In the genomic region with DNA sequence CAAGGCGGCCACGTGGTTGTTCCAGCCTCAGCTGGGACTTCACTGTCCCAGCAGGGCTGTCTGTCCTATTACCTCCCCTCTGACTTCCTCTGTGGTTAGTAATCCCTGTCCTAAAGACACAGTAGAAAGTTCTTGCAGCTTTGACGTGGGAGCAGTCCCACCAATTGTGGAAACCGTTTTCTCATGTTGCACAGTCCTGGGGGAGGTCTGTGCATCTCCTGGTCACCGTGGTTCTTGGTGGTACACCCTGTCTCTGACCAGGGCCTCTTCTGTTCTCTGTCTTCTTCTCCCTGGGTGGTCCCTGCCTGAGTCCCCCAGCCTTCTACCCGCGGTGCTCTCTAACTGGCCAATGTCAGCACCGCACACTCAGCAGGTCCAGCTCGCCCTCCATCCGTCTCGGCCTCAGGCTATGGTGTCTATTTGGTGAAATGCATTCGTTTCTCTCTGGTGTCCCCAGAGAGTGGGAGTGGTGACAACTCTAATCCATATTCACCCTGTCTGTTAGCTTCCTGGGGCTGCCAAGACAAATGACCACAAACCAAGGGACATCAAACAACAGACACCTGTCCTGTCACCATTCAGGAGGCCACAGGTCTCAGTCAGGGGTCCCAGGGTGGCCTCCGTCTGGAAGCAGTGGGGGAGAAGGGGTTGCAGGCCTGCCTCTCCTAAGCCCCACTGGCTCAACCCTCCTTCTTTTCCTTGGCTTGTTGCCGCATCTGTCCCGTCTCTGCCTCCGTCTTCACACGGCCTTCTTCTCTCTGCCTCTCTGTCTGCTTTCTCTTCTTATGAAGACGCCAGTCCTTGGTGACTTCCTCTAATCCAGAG, we compare ENCODE assay signal across 9 cellular contexts.
DNase-seq lines count a peak whose midpoint lies in the region; ATAC-seq and TF ChIP-seq lines count a peak whose summit lies in the region.
"Had no signal": no experiment of that assay in that cellular context is flagged by ENCODE, and none has a peak within 500 bp of the region (broad histone marks: within the 10 kb centered on the region; RNA-seq: fewer than 3 reads in every experiment).

No MANE protein-coding gene starts in this region.

- no peak for TF ChIP-seq CTCF in Calu3 (IDR thresholded peaks at IDR 0.05; ENCODE audit: unreplicated experiment)
- no peak for TF ChIP-seq CTCF in left ventricle myocardium inferior (IDR thresholded peaks at IDR 0.05; ENCODE audit: borderline replicate concordance)
- TF ChIP-seq CTCF in psoas muscle (IDR thresholded peaks at IDR 0.05) = no peak

- H3K36me3 ChIP-seq in left ventricle myocardium inferior = peaks cover 29% of the 10 kb centered on the region
- peaks cover 0 to 12% of the 10 kb centered on the region in 2 donors for H3K36me3 ChIP-seq in psoas muscle (ENCODE audit: insufficient read depth in 1 of 2, low read depth in 1 of 2)

- BruUV-seq in Calu3 (replicated peaks; lab: Mats Ljungman, UMichigan) = no TSS peak

- no peaks in the 10 kb centered on the region for H3K9me3 ChIP-seq in left ventricle myocardium inferior (replicated peaks)
- H3K9me3 ChIP-seq in psoas muscle = no peaks in the 10 kb centered on the region

- no peak overlapping the region for H3K4me3 ChIP-seq in left ventricle myocardium inferior
- no peak overlapping the region for H3K4me3 ChIP-seq in psoas muscle

- peak overlapping the region; percentile 59 for H3K27ac Mint-ChIP-seq in Calu3 (ENCODE audit: unreplicated experiment)
- H3K27ac Mint-ChIP-seq: T-helper 1 cell treated with Interleukin-12 subunit alpha and Interleukin-12 subunit beta and Interleukin-4 antibody, amounts not matched to agents 30 μg/mL and 1 μg/mL, for 36 hours had no signal

- peak; percentile 16 to 44 (median 30) for ATAC-seq in psoas muscle
- ATAC-seq in GM21367 (IDR thresholded peaks at IDR 0.05; ENCODE audit: unreplicated experiment) = no peak
- ATAC-seq in HG02884 (IDR thresholded peaks at IDR 0.05; ENCODE audit: unreplicated experiment) = no peak

- H3K4me1 ChIP-seq in left ventricle myocardium inferior (peaks cover 58% of the 10 kb centered on the region), psoas muscle (peaks cover 10% of the 10 kb centered on the region)

- peaks cover 25% of the 10 kb centered on the region for H3K36me3 Mint-ChIP-seq in Calu3 (ENCODE audit: insufficient read depth, unreplicated experiment)

- DNase-seq in Calu3 (no peak), left ventricle myocardium inferior (no peak), psoas muscle (peak in 1 of 2 donors; percentile 22), NCI-H1105 treated with DMSO at 0.1 percent for 48 hours (lab: John Stamatoyannopoulos, UW) (no peak)
- no peak for DNase-seq in stimulated activated CD4-positive, alpha-beta T cell treated with anti-CD3 and anti-CD28 coated beads, Interleukin-12 subunit alpha, Interleukin-12 subunit beta, amount 100 ng/mL, for 4 hours

- H3K27me3 ChIP-seq in left ventricle myocardium inferior (ENCODE audit: low read depth) (no peaks in the 10 kb centered on the region), psoas muscle (ENCODE audit: insufficient read depth in 3 of 3, low read length in 2 of 3) (no peaks in the 10 kb centered on the region)

- WGBS in psoas muscle, 3 donors = 75 to 77% (median 76%) methylated on average over 17 to 18 of the region's 18 CpGs

- no peaks in the 10 kb centered on the region for H3K27me3 Mint-ChIP-seq in Calu3 (ENCODE audit: unreplicated experiment)

- peaks cover 59% of the 10 kb centered on the region for H3K4me1 Mint-ChIP-seq in Calu3 (ENCODE audit: low read depth, unreplicated experiment)

- no peaks in the 10 kb centered on the region for H3K9me3 Mint-ChIP-seq in Calu3 (ENCODE audit: low read depth, unreplicated experiment)
- H3K9me3 Mint-ChIP-seq: T-helper 1 cell treated with Interleukin-12 subunit alpha and Interleukin-12 subunit beta and Interleukin-4 antibody, amounts not matched to agents 30 μg/mL and 1 μg/mL, for 36 hours had no signal

- intact Hi-C loops in Calu3 (cut with micrococcal nuclease; ENCODE audit: unreplicated experiment) = loop anchor here (5.0 kb wide), 2 partner anchors 74 to 169 kb away; no protein-coding TSS in a partner anchor
- intact Hi-C loops in left ventricle myocardium inferior (cut with micrococcal nuclease) = no loop called here
- intact Hi-C loops in psoas muscle (cut with DNase I) = no loop called here

- no peak overlapping the region for H3K4me3 Mint-ChIP-seq in Calu3 (ENCODE audit: low read depth, unreplicated experiment)
- H3K4me3 Mint-ChIP-seq: T-helper 1 cell treated with Interleukin-12 subunit alpha and Interleukin-12 subunit beta and Interleukin-4 antibody, amounts not matched to agents 30 μg/mL and 1 μg/mL, for 36 hours had no signal

- CTCF ChIA-PET in Calu3 (lab: Charles Lee) = interaction anchor here (0.7 to 1.4 kb wide), 5 partner anchors 44 to 171 kb away, joined by 3 to 6 read pairs (median 3); no protein-coding TSS in a partner anchor

- H3K27ac ChIP-seq in angular gyrus (ENCODE audit: low read depth, low read length) (peak overlapping the region; percentile 50), left ventricle myocardium inferior (replicated peaks) (peak overlapping the region; percentile 85), psoas muscle (peak overlapping the region; percentile 53)

Comparison
In these comparisons a context has a peak if more than half of its experiments do, and no peak if none do; other contexts are left out.
1. ATAC-seq: peak in psoas muscle (4 of 4); none in GM21367 (single experiment) and HG02884 (single experiment).
2. Peak in every context shown above with its lines, with median percentiles within 50 percentile points of each other: H3K27ac ChIP-seq.